Comparison of ENCODE assay signal across 11 cellular contexts in the genomic region with DNA sequence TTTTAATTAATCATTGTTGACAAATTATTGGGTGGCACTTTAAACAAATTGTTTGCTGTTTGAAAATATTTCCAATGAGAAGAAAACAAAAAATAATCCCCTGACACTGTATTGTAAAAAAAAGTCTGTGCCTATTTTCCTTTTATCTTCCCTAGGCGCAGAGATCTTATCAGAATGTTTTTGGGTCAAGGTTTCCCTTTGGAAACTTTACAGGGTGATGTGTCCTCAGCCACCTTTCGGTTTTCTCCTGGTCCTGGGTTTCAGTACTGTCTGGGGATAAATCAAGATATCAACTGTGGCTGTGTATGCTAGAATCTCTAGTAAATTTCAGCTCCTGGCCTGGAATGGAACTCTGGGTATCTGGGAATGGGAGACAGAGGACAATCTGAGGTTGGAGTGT. TPM values are rescaled to one million over a fixed set of nuclear protein-coding genes. Genes with fewer than 3 reads are reported as not detected.
DNase-seq lines count a peak whose midpoint lies in the region; ATAC-seq, FAIRE-seq and TF ChIP-seq lines count a peak whose summit lies in the region.
"Had no signal": no experiment of that assay in that cellular context is flagged by ENCODE, and none has a peak within 500 bp of the region (broad histone marks: within the 10 kb centered on the region; RNA-seq: fewer than 3 reads in every experiment).

No MANE protein-coding gene starts in this region.

- no peak overlapping the region for H3K4ac ChIP-seq in H1 (replicated peaks; ENCODE audit: insufficient read length, low read depth, low read length)

- H2AK5ac ChIP-seq in H1 (ENCODE audit: low read depth, low read length): no peak overlapping the region

- H3K4me2 ChIP-seq in PC-3 (ENCODE audit: low read length) (peak overlapping the region; percentile 91), H1 (ENCODE audit: insufficient read depth in 1 of 2, low read depth in 2 of 2, low read length in 2 of 2) (peak overlapping the region; percentile 56 to 71), smooth muscle cell (no peak overlapping the region)

- H3K36me3 Mint-ChIP-seq in activated CD4-positive, alpha-beta T cell treated with anti-CD3 and anti-CD28 coated beads, Interleukin-2, amount 10 ng/mL, durations not matched to agents 24 days and 14 days (ENCODE audit: low read depth): peaks cover 48% of the 10 kb centered on the region

- no peaks in the 10 kb centered on the region for H3K27me3 Mint-ChIP-seq in activated CD4-positive, alpha-beta T cell treated with anti-CD3 and anti-CD28 coated beads, Interleukin-2, amount 10 ng/mL, durations not matched to agents 24 days and 14 days

- no peak overlapping the region for H3K27ac Mint-ChIP-seq in activated CD4-positive, alpha-beta T cell treated with anti-CD3 and anti-CD28 coated beads, Interleukin-2, amount 10 ng/mL, durations not matched to agents 24 days and 14 days

- H3K9me3 Mint-ChIP-seq in activated CD4-positive, alpha-beta T cell treated with anti-CD3 and anti-CD28 coated beads, Interleukin-2, amount 10 ng/mL, durations not matched to agents 24 days and 14 days: peaks cover 17% of the 10 kb centered on the region

- no peak overlapping the region for H3K56ac ChIP-seq in H1 (replicated peaks; ENCODE audit: insufficient read length, low read depth, low read length)

- DNase-seq in activated CD4-positive, alpha-beta T cell treated with anti-CD3 and anti-CD28 coated beads, Interleukin-2, amount 10 ng/mL, durations not matched to agents 24 days and 14 days: no peak
- no peak for DNase-seq in activated CD4-positive, alpha-beta T cell treated with anti-CD3 and anti-CD28 coated beads for 48 hours
- no peak for DNase-seq in PC-3
- no peak for DNase-seq in H1 (ENCODE audit: low read depth in 1 of 2, low spot score in 2 of 2)
- DNase-seq in smooth muscle cell (lab: John Stamatoyannopoulos, UW; ENCODE audit: unreplicated experiment): no peak
- DNase-seq in NCI-H524 treated with DMSO at 0.1 percent for 48 hours (lab: John Stamatoyannopoulos, UW): no peak
- DNase-seq in posterior vena cava (ENCODE audit: low spot score): no peak
- no peak for DNase-seq in gastrocnemius medialis
- DNase-seq: NCI-H446 treated with DMSO at 0.1 percent for 48 hours had no signal

- peaks cover 2% of the 10 kb centered on the region; the same call in 1 of the 2 replicates for H3K23me2 ChIP-seq in H1 (ENCODE audit: low read depth, low read length)

- H3K4me3 ChIP-seq in PC-3 (ENCODE audit: low read length) (peak overlapping the region; percentile 99), H1 (ENCODE audit: extremely low read depth in 1 of 4, insufficient read depth in 2 of 4, low read depth in 3 of 4, low read length in 4 of 4) (peak overlapping the region in 3 of 4 experiments; percentile 80 to 93 (median 84); a peak in 6 of 8 replicates), smooth muscle cell (peak overlapping the region; percentile 61), gastrocnemius medialis (no peak overlapping the region)

- H3F3A ChIP-seq in PC-3 (ENCODE audit: low read length, unreplicated experiment) (no peaks in the 10 kb centered on the region), smooth muscle cell (ENCODE audit: low read depth) (no peaks in the 10 kb centered on the region)

- H4K5ac ChIP-seq in H1 (ENCODE audit: insufficient read length, low read depth, low read length): no peak overlapping the region

- WGBS in H1 (ENCODE audit: extremely low coverage in 1 of 2, insufficient coverage in 1 of 2, insufficient read length in 1 of 2, insufficient replicate concordance in 2 of 2, low coverage in 1 of 2, low lambda C conversion rate in 2 of 2, missing lambda C conversion rate in 1 of 2), 2 experiments: 100% methylated on average over 2 of the region's 2 CpGs; no CpG with 5 or more reads in 1 of the 2 experiments
- 72% methylated on average over 2 of the region's 2 CpGs for WGBS in smooth muscle cell (ENCODE audit: low lambda C conversion rate)

- H3K9me2 ChIP-seq in PC-3 (replicated peaks; ENCODE audit: low read length): no peaks in the 10 kb centered on the region

- TF ChIP-seq RAD21 in H1 (IDR thresholded peaks at IDR 0.05 in 1 of 2, conservative IDR thresholded peaks at IDR 0.05 in 1 of 2; ENCODE audit: low read depth in 2 of 2, low read length in 2 of 2): no peak

- H3K9ac ChIP-seq in PC-3 (ENCODE audit: low read length) (no peak overlapping the region), H1 (replicated peaks in 1 of 4; ENCODE audit: extremely low read depth in 1 of 4, low read depth in 3 of 4, low read length in 3 of 4) (no peak overlapping the region), smooth muscle cell (ENCODE audit: low read depth) (no peak overlapping the region)

- no peak for TF ChIP-seq EP300 in H1 (IDR thresholded peaks at IDR 0.05; ENCODE audit: borderline replicate concordance in 1 of 2, low read depth in 2 of 2, low read length in 2 of 2)

- no peak overlapping the region for H2BK20ac ChIP-seq in H1 (ENCODE audit: low read length)

- H4K20me1 ChIP-seq in PC-3 (ENCODE audit: low read length) (no peaks in the 10 kb centered on the region), H1 (replicated peaks in 1 of 2; ENCODE audit: control insufficient read depth in 1 of 2, insufficient read depth in 2 of 2, low read length in 2 of 2) (peaks cover 0 to 5% of the 10 kb centered on the region in 2 experiments), smooth muscle cell (ENCODE audit: low read depth) (no peaks in the 10 kb centered on the region)

- H2AFZ ChIP-seq in PC-3 (ENCODE audit: low read length) (no peak overlapping the region), H1 (ENCODE audit: low read length) (no peak overlapping the region), smooth muscle cell (ENCODE audit: low read depth) (no peak overlapping the region)

- no peak overlapping the region for H4K8ac ChIP-seq in H1 (ENCODE audit: extremely low read depth, insufficient read depth, low read length)

- no peaks in the 10 kb centered on the region for H3K27me3 ChIP-seq in PC-3 (ENCODE audit: low read length)
- H3K27me3 ChIP-seq in H1 (replicated peaks in 1 of 4; ENCODE audit: control insufficient read depth in 3 of 4, extremely low read depth in 1 of 4, insufficient read depth in 3 of 4, low read length in 3 of 4): no peaks in the 10 kb centered on the region
- no peaks in the 10 kb centered on the region for H3K27me3 ChIP-seq in smooth muscle cell (ENCODE audit: low read depth)
- H3K27me3 ChIP-seq in gastrocnemius medialis: no peaks in the 10 kb centered on the region

- intact Hi-C loops in activated CD4-positive, alpha-beta T cell treated with anti-CD3 and anti-CD28 coated beads, Interleukin-2, amount 10 ng/mL, durations not matched to agents 24 days and 14 days (cut with micrococcal nuclease): loop anchor here (2.0 to 10.0 kb wide), 6 partner anchors 235 to 743 kb away; a partner anchor contains a TSS
- intact Hi-C loops in PC-3 (cut with micrococcal nuclease) (loop anchor here (10.0 kb wide), 2 partner anchors 103 to 127 kb away; a partner anchor contains a TSS), posterior vena cava (cut with DNase I) (no loop called here), gastrocnemius medialis (cut with DNase I; ENCODE audit: low total_unique reads) (loop anchor here (10.0 kb wide), 1 partner anchor 103 kb away; a partner anchor contains a TSS)

- 0 out of 2 replicates have a peak, but pooled peaks cover 2% of the 10 kb centered on the region for H3K79me1 ChIP-seq in H1 (ENCODE audit: low read depth, low read length)

- POLR2A ChIA-PET in PC-3 (lab: Charles Lee; ENCODE audit: unreplicated experiment): no interaction called here
- POLR2A ChIA-PET in H1 (lab: Charles Lee; ENCODE audit: partially characterized antibody): interaction anchor here (0.6 to 2.8 kb wide), 4 partner anchors 13 to 127 kb away, joined by 3 to 12 read pairs (median 10); a partner anchor contains a TSS

- H3K79me2 ChIP-seq in PC-3 (ENCODE audit: low read length) (peaks cover 56% of the 10 kb centered on the region), H1 (ENCODE audit: control insufficient read depth in 1 of 2, insufficient read depth in 2 of 2, low read length in 2 of 2) (peaks cover 7 to 51% of the 10 kb centered on the region in 2 experiments; a peak in 3 of 4 replicates), smooth muscle cell (ENCODE audit: low read depth) (no peaks in the 10 kb centered on the region)

- H4K91ac ChIP-seq in H1 (replicated peaks; ENCODE audit: insufficient read length, low read length): no peak overlapping the region

- peaks cover 17% of the 10 kb centered on the region for H3K4me1 Mint-ChIP-seq in activated CD4-positive, alpha-beta T cell treated with anti-CD3 and anti-CD28 coated beads, Interleukin-2, amount 10 ng/mL, durations not matched to agents 24 days and 14 days

- no peak overlapping the region for H2BK12ac ChIP-seq in H1 (ENCODE audit: low read depth, low read length)

- H2BK120ac ChIP-seq in H1 (replicated peaks; ENCODE audit: low read depth, low read length): no peak overlapping the region

- peak overlapping the region; percentile 97 for H3K4me3 Mint-ChIP-seq in activated CD4-positive, alpha-beta T cell treated with anti-CD3 and anti-CD28 coated beads, Interleukin-2, amount 10 ng/mL, durations not matched to agents 24 days and 14 days

- H3K27ac ChIP-seq in PC-3 (ENCODE audit: low read length) (no peak overlapping the region), H1 (ENCODE audit: low read depth, low read length) (no peak overlapping the region), smooth muscle cell (ENCODE audit: low read depth) (no peak overlapping the region), gastrocnemius medialis (no peak overlapping the region)

- FAIRE-seq in H1 (lab: Jason Lieb, UNC): no peak
- FAIRE-seq: bronchial epithelial cell, GM12891 had no signal

- no peak overlapping the region for H2BK15ac ChIP-seq in H1 (ENCODE audit: low read length)

- no peak for ATAC-seq in PC-3
- ATAC-seq in gastrocnemius medialis: no peak

- TF ChIP-seq POLR2A in H1 (IDR thresholded peaks at IDR 0.05; ENCODE audit: control extremely low read depth in 1 of 2, low read depth in 2 of 2, low read length in 2 of 2) (no peak), gastrocnemius medialis (IDR thresholded peaks at IDR 0.05) (no peak)

- in situ Hi-C loops in gastrocnemius medialis (cut with MboI; ENCODE audit: low sequenced_read_pairs in 4 of 4): loop anchor here in 1 of 4 donors (25.0 kb wide), 1 partner anchor 355 kb away; a partner anchor contains a TSS

- H3K4me1 ChIP-seq in PC-3 (ENCODE audit: insufficient read depth, low read length) (peaks cover 9% of the 10 kb centered on the region; the same call in 1 of the 2 replicates), H1 (replicated peaks in 1 of 4; ENCODE audit: control insufficient read depth in 3 of 4, insufficient read depth in 4 of 4, low read length in 3 of 4) (no peaks in the 10 kb centered on the region), smooth muscle cell (ENCODE audit: low read depth) (no peaks in the 10 kb centered on the region), gastrocnemius medialis (peaks cover 3 to 4% of the 10 kb centered on the region in 2 donors)

- H2BK5ac ChIP-seq in H1 (ENCODE audit: low read depth, low read length): no peak overlapping the region

- no TSS peak for BruUV-seq in PC-3 (replicated peaks; lab: Mats Ljungman, UMichigan)

- no peak overlapping the region for H3K23ac ChIP-seq in H1 (ENCODE audit: insufficient read length)

- no peak overlapping the region for H3K18ac ChIP-seq in H1 (ENCODE audit: extremely low read depth, low read length)

- H3K36me3 ChIP-seq in PC-3 (ENCODE audit: low read depth, low read length): peaks cover 33% of the 10 kb centered on the region
- peaks cover 0 to 9% (median 4%) of the 10 kb centered on the region in 4 experiments; a peak in 2 of 8 replicates for H3K36me3 ChIP-seq in H1 (ENCODE audit: control insufficient read depth in 2 of 4, insufficient read depth in 4 of 4, low read length in 3 of 4)
- no peaks in the 10 kb centered on the region for H3K36me3 ChIP-seq in smooth muscle cell (ENCODE audit: low read depth)
- H3K36me3 ChIP-seq in gastrocnemius medialis: no peaks in the 10 kb centered on the region

- H3K9me3 ChIP-seq in PC-3 (ENCODE audit: low read length) (peaks cover 3% of the 10 kb centered on the region; the same call in 1 of the 2 replicates), H1 (ENCODE audit: insufficient read depth in 2 of 2, low read depth in 1 of 2, low read length in 1 of 2) (no peaks in the 10 kb centered on the region), smooth muscle cell (replicated peaks; ENCODE audit: low read depth) (no peaks in the 10 kb centered on the region), gastrocnemius medialis (no peaks in the 10 kb centered on the region)

- no peak overlapping the region for H3K14ac ChIP-seq in H1 (ENCODE audit: insufficient read length)

- CTCF ChIA-PET in PC-3 (lab: Charles Lee): no interaction called here
- CTCF ChIA-PET in H1 (lab: Charles Lee; ENCODE audit: partially characterized antibody): no interaction called here

- TF ChIP-seq CTCF in PC-3 (conservative IDR thresholded peaks at IDR 0.05; ENCODE audit: low read depth, low read length): no peak
- no peak for TF ChIP-seq CTCF in H1 (IDR thresholded peaks at IDR 0.05; ENCODE audit: control extremely low read depth in 1 of 3, insufficient read depth in 1 of 3, low read depth in 1 of 3, low read length in 3 of 3)
- TF ChIP-seq CTCF in smooth muscle cell (IDR thresholded peaks at IDR 0.05; ENCODE audit: borderline replicate concordance, insufficient read depth, poor library complexity, severe bottlenecking): no peak
- TF ChIP-seq CTCF in gastrocnemius medialis (IDR thresholded peaks at IDR 0.05 in 4 of 5, conservative IDR thresholded peaks at IDR 0.05 in 1 of 5): no peak

RNA-seq across cellular contexts. Expression of a gene that starts 1.4 kb away (rescaled TPM):
- total RNA-seq in activated CD4-positive, alpha-beta T cell treated with anti-CD3 and anti-CD28 coated beads, Interleukin-2, amount 10 ng/mL, durations not matched to agents 24 days and 14 days: 13.0 and 13.3 TPM in 2 replicates
- 4.3 and 4.8 TPM in 2 replicates for total RNA-seq in PC-3 (2014; rRNA removed)
- 27.5 and 31.0 TPM in 2 replicates for total RNA-seq in H1 (2021; fragmentation: NEBNext Ultra II Directional; extraction: Animal tissue kit (Norgen Biotek cat#: 25700))
- polyA plus RNA-seq in H1 (2011; rRNA removed): 3.4 and 3.5 TPM in 2 replicates
- 4.7 TPM for polyA plus RNA-seq in H1 (2011; cell fraction: cytosol; rRNA removed)
- 25.5 TPM for polyA plus RNA-seq in H1 (2011; cell fraction: nucleus; rRNA removed)
- 3.4 to 9.8 TPM (median 5.2 TPM) in 4 replicates for polyA plus RNA-seq in H1 (2012, experiment 1 of 2)
- polyA plus RNA-seq in H1 (2012, experiment 2 of 2): 0.26 TPM
- polyA plus RNA-seq in H1 (2013, experiment 1 of 2): 27.5 TPM
- 23.6 TPM for polyA plus RNA-seq in H1 (2013, experiment 2 of 2)
- polyA minus RNA-seq in H1 (2011; rRNA and poly(A)+ RNA removed): 24.9 and 33.7 TPM in 2 replicates
- polyA minus RNA-seq in H1 (2011; cell fraction: cytosol; rRNA and poly(A)+ RNA removed): 12.2 TPM
- 79.0 TPM for polyA minus RNA-seq in H1 (2011; cell fraction: nucleus; rRNA and poly(A)+ RNA removed)
- total RNA-seq in smooth muscle cell: 2.3 and 3.8 TPM in 2 replicates
- polyA plus RNA-seq in smooth muscle cell: 0.62 and 0.78 TPM in 2 replicates
- 1 to 10 TPM; 5.6 to 7.2 TPM for total RNA-seq in posterior vena cava
- 1 to 10 TPM in 1 of 4 donors, under 1 TPM in 3; 0.49 to 1.6 (median 0.77) TPM for total RNA-seq in gastrocnemius medialis

Comparison
In these comparisons a context has a peak if more than half of its experiments do, and no peak if none do; other contexts are left out.
1. H3K4me3 ChIP-seq: peak in PC-3 (single experiment), H1 (3 of 4) and smooth muscle cell (single experiment); none in gastrocnemius medialis (0 of 4).
2. intact Hi-C loops: an anchor here in activated CD4-positive, alpha-beta T cell treated with anti-CD3 and anti-CD28 coated beads, Interleukin-2, amount 10 ng/mL, durations not matched to agents 24 days and 14 days (2.0 to 10.0 kb wide), PC-3 (10.0 kb wide) and gastrocnemius medialis (10.0 kb wide); none called in posterior vena cava.